In genomic region chr12:53079226-53080117, GRCh38 we compare ENCODE assay signal across 8 cellular contexts. TPM values are rescaled to one million over a fixed set of nuclear protein-coding genes. Genes with fewer than 3 reads are reported as not detected.
DNase-seq lines count a peak whose midpoint lies in the region; ATAC-seq and TF ChIP-seq lines count a peak whose summit lies in the region.

TSS of gene SPRYD3 (minus strand) at chr12:53079390. CDS start at chr12:53079333, 57 bp downstream.

- H3K27me3 ChIP-seq in ovary (no peaks in the 10 kb centered on the region), thyroid gland (no peaks in the 10 kb centered on the region)

- peak within 1 kb of the TSS; percentile 81 for H3K4me3 ChIP-seq in ovary
- H3K4me3 ChIP-seq in thyroid gland (replicated peaks in 1 of 3) = peak within 1 kb of the TSS; percentile 34 to 78 (median 54)

- intact Hi-C loops in ovary (cut with DNase I) (no loop called here), thyroid gland (cut with DNase I) (no loop called here)

- H3K27ac Mint-ChIP-seq in activated naive CD8-positive, alpha-beta T cell = peak within 1 kb of the TSS; percentile 92

- peak; percentile 100 for DNase-seq in GM10248 (ENCODE audit: extremely low spot score)
- DNase-seq in NCI-H1105 (lab: John Stamatoyannopoulos, UW) = peak; percentile 84
- peak; percentile 71 for DNase-seq in SKM-1 treated with dmso at 0.1 percent for 144 hours (lab: John Stamatoyannopoulos, UW; ENCODE audit: unreplicated experiment)
- DNase-seq in glomerular visceral epithelial cell (ENCODE audit: extremely low spot score) = peak; percentile 98
- peak; percentile 95 to 99 (median 97) for DNase-seq in ovary
- peak; percentile 98 for DNase-seq in thyroid gland

- TF ChIP-seq CTCF in GM10248 (IDR thresholded peaks at IDR 0.05; ENCODE audit: control extremely low read depth, extremely low read depth, low read depth, missing control alignments) = no peak
- TF ChIP-seq CTCF in ovary (IDR thresholded peaks at IDR 0.05) = no peak
- no peak for TF ChIP-seq CTCF in thyroid gland (IDR thresholded peaks at IDR 0.05)

- no peaks in the 10 kb centered on the region for H3K27me3 Mint-ChIP-seq in activated naive CD8-positive, alpha-beta T cell

- H3K9me3 Mint-ChIP-seq in activated naive CD8-positive, alpha-beta T cell (ENCODE audit: low read depth) = no peaks in the 10 kb centered on the region

- H3K4me3 Mint-ChIP-seq in activated naive CD8-positive, alpha-beta T cell = peak within 1 kb of the TSS; percentile 93

- no peaks in the 10 kb centered on the region for H3K36me3 Mint-ChIP-seq in activated naive CD8-positive, alpha-beta T cell

- H3K4me1 ChIP-seq in ovary (ENCODE audit: insufficient read depth) (peaks cover 12% of the 10 kb centered on the region), thyroid gland (peaks cover 20 to 23% of the 10 kb centered on the region in 2 donors)

- H3K36me3 ChIP-seq in ovary (no peaks in the 10 kb centered on the region), thyroid gland (peaks cover 14 to 16% of the 10 kb centered on the region in 2 donors)

- TF ChIP-seq POLR2A in ovary (IDR thresholded peaks at IDR 0.05) (peak; percentile 86), thyroid gland (IDR thresholded peaks at IDR 0.05) (peak; percentile 38 to 92)

- POLR2A ChIA-PET in GM10248 (lab: Yijun Ruan, JAX) = interaction anchor here (0.6 to 1.4 kb wide), 11 partner anchors 16 to 1996 kb away, joined by 3 to 8 read pairs (median 4); partner anchors contain the start of genes AAAS, CSRNP2, EIF4B and KRT80

- CTCF ChIA-PET in GM10248 (lab: Yijun Ruan, JAX) = interaction anchor here (1.1 to 9.0 kb wide), 9 partner anchors 10 to 242 kb away, joined by 3 to 141 read pairs (median 5); partner anchors contain the start of genes AAAS, IGFBP6 and SOAT2

- ATAC-seq in HG02623 (IDR thresholded peaks at IDR 0.05; ENCODE audit: unreplicated experiment) = peak; percentile 98

- no peaks in the 10 kb centered on the region for H3K9me3 ChIP-seq in ovary
- H3K9me3 ChIP-seq in thyroid gland = no peaks in the 10 kb centered on the region

- no peak for TF ChIP-seq EP300 in ovary (IDR thresholded peaks at IDR 0.05)

- H3K4me1 Mint-ChIP-seq in activated naive CD8-positive, alpha-beta T cell (ENCODE audit: low read depth) = peaks cover 44% of the 10 kb centered on the region

- WGBS in ovary, 3 donors = 1% methylated on average over 66 to 67 of the region's 67 CpGs
- 3 to 4% methylated on average over 19 to 37 of the region's 67 CpGs for WGBS in thyroid gland, 2 donors

- H3K27ac ChIP-seq in ovary = peak within 1 kb of the TSS; percentile 56 to 96
- H3K27ac ChIP-seq in thyroid gland = peak within 1 kb of the TSS; percentile 90 to 93 (median 91)

RNA-seq across cellular contexts. Expression of gene SPRYD3, which starts in this region (rescaled TPM):
- total RNA-seq in ovary (10 to 100 TPM; 28.5 to 88.1 (median 79.9) TPM), thyroid gland (10 to 100 TPM; 37.8 to 82.7 (median 58.9) TPM)
- 10 to 100 TPM; 36.9 to 39.9 TPM for polyA plus RNA-seq in ovary

Comparison
In these comparisons a context has a peak if more than half of its experiments do, and no peak if none do; other contexts are left out.
1. Peak in every context shown above with its lines: DNase-seq, ATAC-seq, H3K4me3 ChIP-seq and H3K27ac ChIP-seq.